ENCODE assay signal across 8 cellular contexts in the genomic region with DNA sequence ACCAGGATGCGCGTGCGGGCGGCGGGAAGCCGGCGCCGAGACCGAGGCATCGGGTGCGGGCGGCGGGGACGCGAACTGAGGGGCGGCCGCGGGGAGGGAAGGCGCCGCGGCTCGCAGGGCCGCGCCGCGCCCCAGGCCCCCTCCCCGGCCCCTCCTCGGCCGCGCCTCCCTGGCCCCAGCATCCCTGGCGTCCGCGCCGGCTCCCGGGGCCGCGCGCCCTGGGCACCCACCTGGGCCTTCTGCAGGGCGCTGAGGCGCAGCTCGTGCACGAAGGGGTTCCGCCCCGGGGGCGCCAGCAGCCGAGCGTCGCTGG. TPM values are rescaled to one million over a fixed set of nuclear protein-coding genes. Genes with fewer than 3 reads are reported as not detected.
DNase-seq lines count a peak whose midpoint lies in the region; ATAC-seq and TF ChIP-seq lines count a peak whose summit lies in the region.

No MANE protein-coding gene starts in this region.

- POLR2A ChIA-PET in A673 (lab: Charles Lee; ENCODE audit: low non-redundant PET), result no interaction called here

- H3K4me1 Mint-ChIP-seq in T-helper 2 cell treated with Interferon-gamma antibody and Interleukin-4, amounts not matched to agents 5 μg/mL and 100 μg/mL, for 36 hours (ENCODE audit: low read depth), result peaks cover 13% of the 10 kb centered on the region

- H3K9me3 Mint-ChIP-seq in T-helper 2 cell treated with Interferon-gamma antibody and Interleukin-4, amounts not matched to agents 5 μg/mL and 100 μg/mL, for 36 hours, result no peaks in the 10 kb centered on the region

- ATAC-seq in GM18858 (IDR thresholded peaks at IDR 0.05; ENCODE audit: unreplicated experiment) (peak; percentile 24), HG03039 (IDR thresholded peaks at IDR 0.05; ENCODE audit: unreplicated experiment) (peak; percentile 30), left cardiac atrium (peak; percentile 6 to 20)
- ATAC-seq in stimulated activated naive CD8-positive, alpha-beta T cell treated with anti-CD3 and anti-CD28 coated beads, Interleukin-15, Interleukin-2, amounts not matched to agents 100 U/mL and 50 U/mL, for 24 hours, result peak; percentile 31

- H3K4me3 ChIP-seq in A673 (ENCODE audit: low read depth, low read length, poor library complexity, severe bottlenecking), result peak overlapping the region; percentile 92

- no peak for TF ChIP-seq CTCF in A673 (conservative IDR thresholded peaks at IDR 0.05; ENCODE audit: low read depth, low read length)

- H3K36me3 ChIP-seq in A673 (ENCODE audit: insufficient read depth, low read length, poor library complexity, severe bottlenecking), result peaks cover 18% of the 10 kb centered on the region

- CTCF ChIA-PET in A673 (lab: Charles Lee), result no interaction called here

- no TSS peak for BruUV-seq in A673 (replicated peaks; lab: Mats Ljungman, UMichigan)

- no peaks in the 10 kb centered on the region for H3K27me3 ChIP-seq in A673 (replicated peaks; ENCODE audit: insufficient read depth, low read depth, low read length, poor library complexity)

- H3K36me3 Mint-ChIP-seq in T-helper 2 cell treated with Interferon-gamma antibody and Interleukin-4, amounts not matched to agents 5 μg/mL and 100 μg/mL, for 36 hours (ENCODE audit: low read depth), result peaks cover 15% of the 10 kb centered on the region

- no peak overlapping the region for H3K27ac Mint-ChIP-seq in T-helper 2 cell treated with Interferon-gamma antibody and Interleukin-4, amounts not matched to agents 5 μg/mL and 100 μg/mL, for 36 hours

- H3K27ac ChIP-seq in A673 (ENCODE audit: low read depth, low read length, poor library complexity, severe bottlenecking), result peak overlapping the region; percentile 59

- DNase-seq in A673 (ENCODE audit: low spot score), result no peak
- DNase-seq in T-helper 2 cell treated with Interferon-gamma antibody and Interleukin-4, amounts not matched to agents 5 μg/mL and 100 μg/mL, for 36 hours (ENCODE audit: low spot score), result peak; percentile 25
- no peak for DNase-seq in left cardiac atrium
- DNase-seq in stimulated activated naive CD8-positive, alpha-beta T cell treated with anti-CD3 and anti-CD28 coated beads, Interleukin-15, Interleukin-2, amounts not matched to agents 100 U/mL and 50 U/mL, for 24 hours, result no peak
- DNase-seq in globus pallidus (ENCODE audit: low spot score), result no peak
- DNase-seq in H4 (ENCODE audit: low spot score), result no peak

- intact Hi-C loops in A673 (cut with micrococcal nuclease; ENCODE audit: unreplicated experiment), result loop anchor here (5.0 kb wide), 1 partner anchor 119 kb away; no protein-coding TSS in a partner anchor
- intact Hi-C loops in left cardiac atrium (cut with DNase I), result no loop called here

- H3K27me3 Mint-ChIP-seq in T-helper 2 cell treated with Interferon-gamma antibody and Interleukin-4, amounts not matched to agents 5 μg/mL and 100 μg/mL, for 36 hours (ENCODE audit: low read depth), result peaks cover under 1% of the 10 kb centered on the region

- no peaks in the 10 kb centered on the region for H3K9me3 ChIP-seq in A673 (ENCODE audit: low read depth, low read length, poor library complexity, severe bottlenecking)

- H3K4me3 Mint-ChIP-seq in T-helper 2 cell treated with Interferon-gamma antibody and Interleukin-4, amounts not matched to agents 5 μg/mL and 100 μg/mL, for 36 hours, result peak overlapping the region; percentile 43

- peaks cover 11% of the 10 kb centered on the region for H3K4me1 ChIP-seq in A673 (ENCODE audit: insufficient read depth, low read length, poor library complexity, severe bottlenecking)

RNA-seq across cellular contexts. Expression of gene LPCAT1, which starts 0.3 kb away (rescaled TPM):
- total RNA-seq in A673 (2021), result 86.9 and 97.3 TPM in 2 replicates
- 10 to 100 TPM; 17.5 to 22.7 TPM for total RNA-seq in left cardiac atrium
- total RNA-seq in H4 (2014; rRNA removed; shearing (Covaris generic)), result 23.9 and 31.2 TPM in 2 replicates
